ENCODE assay signal across 1 cellular context in the genomic region with DNA sequence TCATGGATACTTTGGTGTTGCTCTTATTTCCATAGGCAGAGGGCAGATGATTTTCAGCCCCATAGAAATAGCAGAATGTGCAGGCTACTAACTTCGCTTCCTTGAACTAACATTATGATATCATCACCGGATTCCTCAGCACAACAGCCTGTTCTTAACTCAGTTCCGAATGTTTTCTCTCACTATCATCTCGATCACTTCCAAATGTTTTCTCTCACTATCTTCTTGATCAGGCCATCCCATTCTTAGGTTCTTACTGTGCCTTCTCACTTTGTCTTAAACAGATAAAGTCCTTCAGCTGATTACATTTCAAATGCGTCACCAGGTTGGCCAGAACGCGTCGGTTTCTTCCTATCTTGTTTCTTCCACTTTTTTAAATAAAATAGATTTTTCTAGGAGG.
TF ChIP-seq lines count a peak whose summit lies in the region.

No MANE protein-coding gene starts in this region.

TF ChIP-seq in K562, 482 proteins besides CTCF, POLR2A, EP300 and RAD21 (continued from another document):
- TF ChIP-seq ZNF655 (CRISPR knock-in tag; IDR thresholded peaks at IDR 0.05): no peak
- peak; percentile 52 for TF ChIP-seq ATF7 (IDR thresholded peaks at IDR 0.05)
- TF ChIP-seq TAF7 (tag; IDR thresholded peaks at IDR 0.05): no peak
- TF ChIP-seq YBX1 (IDR thresholded peaks at IDR 0.05): no peak
- 0 out of 4 replicates have a peak, but pooled peaks of 1 of the 2 experiments have one; percentile 23 for TF ChIP-seq HDAC1 (IDR thresholded peaks at IDR 0.05)
- peak; percentile 48 for TF ChIP-seq FOXM1 (IDR thresholded peaks at IDR 0.05; ENCODE audit: low read depth)
- no peak for TF ChIP-seq FOXM1 (CRISPR knock-in tag; IDR thresholded peaks at IDR 0.05; ENCODE audit: low read depth)
- TF ChIP-seq, protein P1, sequence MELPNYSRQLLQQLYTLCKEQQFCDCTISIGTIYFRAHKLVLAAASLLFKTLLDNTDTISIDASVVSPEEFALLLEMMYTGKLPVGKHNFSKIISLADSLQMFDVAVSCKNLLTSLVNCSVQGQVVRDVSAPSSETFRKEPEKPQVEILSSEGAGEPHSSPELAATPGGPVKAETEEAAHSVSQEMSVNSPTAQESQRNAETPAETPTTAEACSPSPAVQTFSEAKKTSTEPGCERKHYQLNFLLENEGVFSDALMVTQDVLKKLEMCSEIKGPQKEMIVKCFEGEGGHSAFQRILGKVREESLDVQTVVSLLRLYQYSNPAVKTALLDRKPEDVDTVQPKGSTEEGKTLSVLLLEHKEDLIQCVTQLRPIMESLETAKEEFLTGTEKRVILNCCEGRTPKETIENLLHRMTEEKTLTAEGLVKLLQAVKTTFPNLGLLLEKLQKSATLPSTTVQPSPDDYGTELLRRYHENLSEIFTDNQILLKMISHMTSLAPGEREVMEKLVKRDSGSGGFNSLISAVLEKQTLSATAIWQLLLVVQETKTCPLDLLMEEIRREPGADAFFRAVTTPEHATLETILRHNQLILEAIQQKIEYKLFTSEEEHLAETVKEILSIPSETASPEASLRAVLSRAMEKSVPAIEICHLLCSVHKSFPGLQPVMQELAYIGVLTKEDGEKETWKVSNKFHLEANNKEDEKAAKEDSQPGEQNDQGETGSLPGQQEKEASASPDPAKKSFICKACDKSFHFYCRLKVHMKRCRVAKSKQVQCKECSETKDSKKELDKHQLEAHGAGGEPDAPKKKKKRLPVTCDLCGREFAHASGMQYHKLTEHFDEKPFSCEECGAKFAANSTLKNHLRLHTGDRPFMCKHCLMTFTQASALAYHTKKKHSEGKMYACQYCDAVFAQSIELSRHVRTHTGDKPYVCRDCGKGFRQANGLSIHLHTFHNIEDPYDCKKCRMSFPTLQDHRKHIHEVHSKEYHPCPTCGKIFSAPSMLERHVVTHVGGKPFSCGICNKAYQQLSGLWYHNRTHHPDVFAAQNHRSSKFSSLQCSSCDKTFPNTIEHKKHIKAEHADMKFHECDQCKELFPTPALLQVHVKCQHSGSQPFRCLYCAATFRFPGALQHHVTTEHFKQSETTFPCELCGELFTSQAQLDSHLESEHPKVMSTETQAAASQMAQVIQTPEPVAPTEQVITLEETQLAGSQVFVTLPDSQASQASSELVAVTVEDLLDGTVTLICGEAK (IDR thresholded peaks at IDR 0.05): peak; percentile 37; the same call in 1 of the 2 replicates
- TF ChIP-seq, protein P1 (CRISPR knock-in tag; IDR thresholded peaks at IDR 0.05): no peak
- no peak for TF ChIP-seq ZNF165 (CRISPR knock-in tag; IDR thresholded peaks at IDR 0.05; ENCODE audit: borderline replicate concordance)
- TF ChIP-seq MED1 (CRISPR knock-in tag; IDR thresholded peaks at IDR 0.05; ENCODE audit: borderline replicate concordance): no peak
- TF ChIP-seq ZNF224 (CRISPR knock-in tag; IDR thresholded peaks at IDR 0.05): no peak
- TF ChIP-seq TCF7L2 (IDR thresholded peaks at IDR 0.05; ENCODE audit: low read depth, low read length): no peak
- TF ChIP-seq, protein P2, sequence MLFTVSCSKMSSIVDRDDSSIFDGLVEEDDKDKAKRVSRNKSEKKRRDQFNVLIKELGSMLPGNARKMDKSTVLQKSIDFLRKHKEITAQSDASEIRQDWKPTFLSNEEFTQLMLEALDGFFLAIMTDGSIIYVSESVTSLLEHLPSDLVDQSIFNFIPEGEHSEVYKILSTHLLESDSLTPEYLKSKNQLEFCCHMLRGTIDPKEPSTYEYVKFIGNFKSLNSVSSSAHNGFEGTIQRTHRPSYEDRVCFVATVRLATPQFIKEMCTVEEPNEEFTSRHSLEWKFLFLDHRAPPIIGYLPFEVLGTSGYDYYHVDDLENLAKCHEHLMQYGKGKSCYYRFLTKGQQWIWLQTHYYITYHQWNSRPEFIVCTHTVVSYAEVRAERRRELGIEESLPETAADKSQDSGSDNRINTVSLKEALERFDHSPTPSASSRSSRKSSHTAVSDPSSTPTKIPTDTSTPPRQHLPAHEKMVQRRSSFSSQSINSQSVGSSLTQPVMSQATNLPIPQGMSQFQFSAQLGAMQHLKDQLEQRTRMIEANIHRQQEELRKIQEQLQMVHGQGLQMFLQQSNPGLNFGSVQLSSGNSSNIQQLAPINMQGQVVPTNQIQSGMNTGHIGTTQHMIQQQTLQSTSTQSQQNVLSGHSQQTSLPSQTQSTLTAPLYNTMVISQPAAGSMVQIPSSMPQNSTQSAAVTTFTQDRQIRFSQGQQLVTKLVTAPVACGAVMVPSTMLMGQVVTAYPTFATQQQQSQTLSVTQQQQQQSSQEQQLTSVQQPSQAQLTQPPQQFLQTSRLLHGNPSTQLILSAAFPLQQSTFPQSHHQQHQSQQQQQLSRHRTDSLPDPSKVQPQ (CRISPR knock-in tag; IDR thresholded peaks at IDR 0.05; ENCODE audit: borderline replicate concordance): no peak
- peak; percentile 44; the same call in 1 of the 2 replicates for TF ChIP-seq SMARCE1 (IDR thresholded peaks at IDR 0.05)
- TF ChIP-seq FOSL1 (tag; conservative IDR thresholded peaks at IDR 0.05): peak; percentile 44
- no peak for TF ChIP-seq POLR2B (IDR thresholded peaks at IDR 0.05; ENCODE audit: low read depth, partially characterized antibody)
- TF ChIP-seq ZNF79 (CRISPR knock-in tag; IDR thresholded peaks at IDR 0.05; ENCODE audit: low read depth): no peak
- TF ChIP-seq ARID1B (IDR thresholded peaks at IDR 0.05): peak; percentile 59
- TF ChIP-seq SMARCA4 (IDR thresholded peaks at IDR 0.05): peak; percentile 61
- TF ChIP-seq ZBED1 (IDR thresholded peaks at IDR 0.05): no peak
